ENCODE assay signal across 3 cellular contexts in genomic region chr4:95193391-95194224, GRCh38.
TF ChIP-seq lines count a peak whose summit lies in the region.

No MANE protein-coding gene starts in this region.

TF ChIP-seq in SK-N-SH, 30 proteins besides CTCF, POLR2A, EP300 and RAD21 (continued from another document):
- TF ChIP-seq REST (IDR thresholded peaks at IDR 0.05; ENCODE audit: low read depth, low read length): no peak
TF ChIP-seq in SK-N-SH: peak in this region for 1.

TF ChIP-seq in SK-N-SH treated with all-trans-retinoic acid at 6 μM for 48 hours, 23 proteins besides CTCF, POLR2A, EP300 and RAD21 (continued from another document):
- TF ChIP-seq ZFP30 (CRISPR knock-in tag; IDR thresholded peaks at IDR 0.05) (no peak), TCF4 (CRISPR knock-in tag; IDR thresholded peaks at IDR 0.05; ENCODE audit: borderline replicate concordance) (no peak), ZC3H10 (CRISPR knock-in tag; IDR thresholded peaks at IDR 0.05) (no peak), ZNF8 (CRISPR knock-in tag; IDR thresholded peaks at IDR 0.05) (no peak), BACH2 (CRISPR knock-in tag; IDR thresholded peaks at IDR 0.05; ENCODE audit: borderline replicate concordance) (no peak), CSDC2 (CRISPR knock-in tag; IDR thresholded peaks at IDR 0.05) (no peak), GLIS3 (CRISPR knock-in tag; IDR thresholded peaks at IDR 0.05) (no peak), RARB (CRISPR knock-in tag; IDR thresholded peaks at IDR 0.05) (no peak), ZNF565 (CRISPR knock-in tag; conservative IDR thresholded peaks at IDR 0.05; ENCODE audit: low read depth) (no peak), SNAI2 (CRISPR knock-in tag; IDR thresholded peaks at IDR 0.05) (no peak), ESRRG (CRISPR knock-in tag; IDR thresholded peaks at IDR 0.05) (no peak)
- TF ChIP-seq, protein P1, sequence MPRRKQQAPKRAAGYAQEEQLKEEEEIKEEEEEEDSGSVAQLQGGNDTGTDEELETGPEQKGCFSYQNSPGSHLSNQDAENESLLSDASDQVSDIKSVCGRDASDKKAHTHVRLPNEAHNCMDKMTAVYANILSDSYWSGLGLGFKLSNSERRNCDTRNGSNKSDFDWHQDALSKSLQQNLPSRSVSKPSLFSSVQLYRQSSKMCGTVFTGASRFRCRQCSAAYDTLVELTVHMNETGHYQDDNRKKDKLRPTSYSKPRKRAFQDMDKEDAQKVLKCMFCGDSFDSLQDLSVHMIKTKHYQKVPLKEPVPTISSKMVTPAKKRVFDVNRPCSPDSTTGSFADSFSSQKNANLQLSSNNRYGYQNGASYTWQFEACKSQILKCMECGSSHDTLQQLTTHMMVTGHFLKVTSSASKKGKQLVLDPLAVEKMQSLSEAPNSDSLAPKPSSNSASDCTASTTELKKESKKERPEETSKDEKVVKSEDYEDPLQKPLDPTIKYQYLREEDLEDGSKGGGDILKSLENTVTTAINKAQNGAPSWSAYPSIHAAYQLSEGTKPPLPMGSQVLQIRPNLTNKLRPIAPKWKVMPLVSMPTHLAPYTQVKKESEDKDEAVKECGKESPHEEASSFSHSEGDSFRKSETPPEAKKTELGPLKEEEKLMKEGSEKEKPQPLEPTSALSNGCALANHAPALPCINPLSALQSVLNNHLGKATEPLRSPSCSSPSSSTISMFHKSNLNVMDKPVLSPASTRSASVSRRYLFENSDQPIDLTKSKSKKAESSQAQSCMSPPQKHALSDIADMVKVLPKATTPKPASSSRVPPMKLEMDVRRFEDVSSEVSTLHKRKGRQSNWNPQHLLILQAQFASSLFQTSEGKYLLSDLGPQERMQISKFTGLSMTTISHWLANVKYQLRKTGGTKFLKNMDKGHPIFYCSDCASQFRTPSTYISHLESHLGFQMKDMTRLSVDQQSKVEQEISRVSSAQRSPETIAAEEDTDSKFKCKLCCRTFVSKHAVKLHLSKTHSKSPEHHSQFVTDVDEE (CRISPR knock-in tag; IDR thresholded peaks at IDR 0.05): no peak
- TF ChIP-seq, protein P2, sequence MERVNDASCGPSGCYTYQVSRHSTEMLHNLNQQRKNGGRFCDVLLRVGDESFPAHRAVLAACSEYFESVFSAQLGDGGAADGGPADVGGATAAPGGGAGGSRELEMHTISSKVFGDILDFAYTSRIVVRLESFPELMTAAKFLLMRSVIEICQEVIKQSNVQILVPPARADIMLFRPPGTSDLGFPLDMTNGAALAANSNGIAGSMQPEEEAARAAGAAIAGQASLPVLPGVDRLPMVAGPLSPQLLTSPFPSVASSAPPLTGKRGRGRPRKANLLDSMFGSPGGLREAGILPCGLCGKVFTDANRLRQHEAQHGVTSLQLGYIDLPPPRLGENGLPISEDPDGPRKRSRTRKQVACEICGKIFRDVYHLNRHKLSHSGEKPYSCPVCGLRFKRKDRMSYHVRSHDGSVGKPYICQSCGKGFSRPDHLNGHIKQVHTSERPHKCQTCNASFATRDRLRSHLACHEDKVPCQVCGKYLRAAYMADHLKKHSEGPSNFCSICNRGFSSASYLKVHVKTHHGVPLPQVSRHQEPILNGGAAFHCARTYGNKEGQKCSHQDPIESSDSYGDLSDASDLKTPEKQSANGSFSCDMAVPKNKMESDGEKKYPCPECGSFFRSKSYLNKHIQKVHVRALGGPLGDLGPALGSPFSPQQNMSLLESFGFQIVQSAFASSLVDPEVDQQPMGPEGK (CRISPR knock-in tag; IDR thresholded peaks at IDR 0.05; ENCODE audit: borderline replicate concordance): no peak

TF ChIP-seq in K562, 482 proteins besides CTCF, POLR2A, EP300 and RAD21 (continued from another document):
- TF ChIP-seq STAT6 (CRISPR knock-in tag; IDR thresholded peaks at IDR 0.05) (no peak), POLR2AphosphoS2 (IDR thresholded peaks at IDR 0.05; ENCODE audit: low read length) (no peak), MYNN (IDR thresholded peaks at IDR 0.05) (no peak), MYNN (CRISPR knock-in tag; IDR thresholded peaks at IDR 0.05) (no peak), SP1 (CRISPR knock-in tag; IDR thresholded peaks at IDR 0.05) (no peak), NRF1 (conservative IDR thresholded peaks at IDR 0.05 in 1 of 2, IDR thresholded peaks at IDR 0.05 in 1 of 2) (no peak), ZFP1 (CRISPR knock-in tag; IDR thresholded peaks at IDR 0.05) (no peak), HCFC1 (IDR thresholded peaks at IDR 0.05; ENCODE audit: low read depth, low read length) (no peak), ZC3H4 (CRISPR knock-in tag; IDR thresholded peaks at IDR 0.05; ENCODE audit: borderline replicate concordance) (no peak), ZNF586 (CRISPR knock-in tag; conservative IDR thresholded peaks at IDR 0.05) (no peak), CREB3L1 (IDR thresholded peaks at IDR 0.05; ENCODE audit: borderline replicate concordance, low read depth) (no peak)
- TF ChIP-seq, protein P3, sequence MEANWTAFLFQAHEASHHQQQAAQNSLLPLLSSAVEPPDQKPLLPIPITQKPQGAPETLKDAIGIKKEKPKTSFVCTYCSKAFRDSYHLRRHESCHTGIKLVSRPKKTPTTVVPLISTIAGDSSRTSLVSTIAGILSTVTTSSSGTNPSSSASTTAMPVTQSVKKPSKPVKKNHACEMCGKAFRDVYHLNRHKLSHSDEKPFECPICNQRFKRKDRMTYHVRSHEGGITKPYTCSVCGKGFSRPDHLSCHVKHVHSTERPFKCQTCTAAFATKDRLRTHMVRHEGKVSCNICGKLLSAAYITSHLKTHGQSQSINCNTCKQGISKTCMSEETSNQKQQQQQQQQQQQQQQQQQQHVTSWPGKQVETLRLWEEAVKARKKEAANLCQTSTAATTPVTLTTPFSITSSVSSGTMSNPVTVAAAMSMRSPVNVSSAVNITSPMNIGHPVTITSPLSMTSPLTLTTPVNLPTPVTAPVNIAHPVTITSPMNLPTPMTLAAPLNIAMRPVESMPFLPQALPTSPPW (CRISPR knock-in tag; IDR thresholded peaks at IDR 0.05): no peak
